8 cellular contexts compared by ENCODE assay signal in the genomic region with DNA sequence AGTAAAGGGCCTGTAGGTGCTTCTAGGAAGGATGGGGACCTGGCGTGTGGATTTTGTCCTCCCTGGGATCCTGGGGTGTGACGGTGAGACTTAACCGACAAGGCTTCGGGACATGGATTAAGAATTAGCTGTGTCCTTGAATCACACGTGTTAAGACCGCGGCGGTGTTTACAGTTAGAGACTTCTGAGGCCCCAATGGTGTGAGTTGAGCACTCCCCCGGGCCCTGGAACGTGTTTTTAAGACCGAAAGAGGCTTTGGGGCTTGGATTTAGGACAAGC. TPM values are rescaled to one million over a fixed set of nuclear protein-coding genes. Genes with fewer than 3 reads are reported as not detected.
DNase-seq lines count a peak whose midpoint lies in the region; ATAC-seq and TF ChIP-seq lines count a peak whose summit lies in the region.

No MANE protein-coding gene starts in this region.

- CTCF ChIA-PET in AG04449 (lab: Yijun Ruan, JAX) = interaction anchor here (1.0 to 2.4 kb wide), 4 partner anchors 14 to 126 kb away, joined by 3 to 6 read pairs (median 4); a partner anchor contains a TSS

- no peak for TF ChIP-seq CTCF in AG04449 (IDR thresholded peaks at IDR 0.05; ENCODE audit: insufficient read depth, low read length, missing control alignments)
- no peak for TF ChIP-seq CTCF in HFFc6 (IDR thresholded peaks at IDR 0.05)
- no peak for TF ChIP-seq CTCF in chondrocyte (IDR thresholded peaks at IDR 0.05)

- DNase-seq in AG04449 (ENCODE audit: low read depth, low spot score) = no peak
- no peak for DNase-seq in HFFc6
- no peak for DNase-seq in chondrocyte (ENCODE audit: low spot score)
- DNase-seq in SK-N-DZ (ENCODE audit: low spot score) = no peak
- no peak for DNase-seq in NCI-H2171 treated with DMSO at 0.1 percent for 48 hours (lab: John Stamatoyannopoulos, UW)
- DNase-seq in COLO668 (lab: John Stamatoyannopoulos, UW; ENCODE audit: unreplicated experiment) = no peak

- peak overlapping the region; percentile 66 for H3K9ac ChIP-seq in mucosa of stomach (ENCODE audit: low read length)

- H3K4me3 ChIP-seq in AG04449 (ENCODE audit: low read depth, low read length) (peak overlapping the region; percentile 75), mucosa of stomach (ENCODE audit: low read length) (peak overlapping the region; percentile 71)

- no peaks in the 10 kb centered on the region for H3K9me3 ChIP-seq in mucosa of stomach (ENCODE audit: control insufficient read depth, low read length)

- H3K36me3 ChIP-seq in mucosa of stomach (ENCODE audit: control insufficient read depth, insufficient read depth, low read length) = no peaks in the 10 kb centered on the region

- H3K36me3 Mint-ChIP-seq in HFFc6 (ENCODE audit: low read depth) (no peaks in the 10 kb centered on the region), chondrocyte (ENCODE audit: low read depth) (no peaks in the 10 kb centered on the region)

- H3K9me3 Mint-ChIP-seq in HFFc6 (no peaks in the 10 kb centered on the region), chondrocyte (ENCODE audit: low read depth) (no peaks in the 10 kb centered on the region)

- H3K27me3 ChIP-seq in mucosa of stomach (ENCODE audit: control insufficient read depth, insufficient read depth, low read length) = no peaks in the 10 kb centered on the region

- H3K4me1 ChIP-seq in mucosa of stomach (ENCODE audit: control insufficient read depth, insufficient read depth, low read length) = peaks cover 30% of the 10 kb centered on the region

- H3K27me3 Mint-ChIP-seq in HFFc6 (ENCODE audit: insufficient read depth) (no peaks in the 10 kb centered on the region; the same call in 1 of the 2 replicates), chondrocyte (ENCODE audit: low read depth) (no peaks in the 10 kb centered on the region)

- H3K4me3 Mint-ChIP-seq in HFFc6 = peak overlapping the region; percentile 97
- peak overlapping the region; percentile 82 for H3K4me3 Mint-ChIP-seq in chondrocyte (ENCODE audit: unreplicated experiment)

- ATAC-seq in HG02884 (IDR thresholded peaks at IDR 0.05; ENCODE audit: unreplicated experiment) = no peak

- peak overlapping the region; percentile 93 for H3K27ac Mint-ChIP-seq in HFFc6
- peak overlapping the region; percentile 84 for H3K27ac Mint-ChIP-seq in chondrocyte (ENCODE audit: unreplicated experiment)

- H3K4me1 Mint-ChIP-seq in HFFc6 (ENCODE audit: low read depth) (peaks cover 43% of the 10 kb centered on the region), chondrocyte (ENCODE audit: low read depth) (peaks cover 28% of the 10 kb centered on the region)

- POLR2A ChIA-PET in AG04449 (lab: Yijun Ruan, JAX) = interaction anchor here (0.5 kb wide), 1 partner anchor 131 kb away, joined by 4 read pairs; no protein-coding TSS in a partner anchor

RNA-seq across cellular contexts. Expression of a gene that starts 1.3 kb away (rescaled TPM):
- total RNA-seq in HFFc6 (2021; fragmentation: NEBNext Ultra II Directional; extraction: Animal tissue kit (Norgen Biotek cat#: 25700)) = 10 to 100 TPM; 11.5 to 14.9 (median 13.6) TPM
- 6.8 to 7.9 TPM (median 7.7 TPM) in 3 replicates for total RNA-seq in chondrocyte
- 3.6 and 5.5 TPM in 2 replicates for polyA plus RNA-seq in SK-N-DZ (2014; cell fraction: cytosol; rRNA removed)
- 10.8 and 19.5 TPM in 2 replicates for polyA plus RNA-seq in SK-N-DZ (2014; cell fraction: nucleus; rRNA removed)

RNA-seq across cellular contexts. Expression of a gene that starts 8.3 kb away (rescaled TPM):
- not detected for total RNA-seq in HFFc6 (2021; fragmentation: NEBNext Ultra II Directional; extraction: Animal tissue kit (Norgen Biotek cat#: 25700))
- not detected in 3 replicates for total RNA-seq in chondrocyte
- not detected in 2 replicates for polyA plus RNA-seq in SK-N-DZ (2014; cell fraction: cytosol; rRNA removed)
- polyA plus RNA-seq in SK-N-DZ (2014; cell fraction: nucleus; rRNA removed) = not detected in 2 replicates

RNA-seq across cellular contexts. Expression of a gene that starts 20.6 kb away (rescaled TPM):
- not detected for total RNA-seq in HFFc6 (2021; fragmentation: NEBNext Ultra II Directional; extraction: Animal tissue kit (Norgen Biotek cat#: 25700))
- total RNA-seq in chondrocyte = 0.27 to 0.57 TPM (median 0.28 TPM) in 3 replicates
- 0.07 and 0.25 TPM in 2 replicates for polyA plus RNA-seq in SK-N-DZ (2014; cell fraction: cytosol; rRNA removed)
- not detected in 2 replicates for polyA plus RNA-seq in SK-N-DZ (2014; cell fraction: nucleus; rRNA removed)

RNA-seq across cellular contexts. Expression of a gene that starts 42.4 kb away (rescaled TPM):
- total RNA-seq in HFFc6 (2021; fragmentation: NEBNext Ultra II Directional; extraction: Animal tissue kit (Norgen Biotek cat#: 25700)) = 100 to 1,000 TPM in 1 of 6 experiments, 10 to 100 TPM in 5; 90.6 to 101 (median 95.2) TPM
- 73.7 to 112 TPM (median 108 TPM) in 3 replicates for total RNA-seq in chondrocyte
- 50.8 and 54.2 TPM in 2 replicates for polyA plus RNA-seq in SK-N-DZ (2014; cell fraction: cytosol; rRNA removed)
- 40.2 and 48.6 TPM in 2 replicates for polyA plus RNA-seq in SK-N-DZ (2014; cell fraction: nucleus; rRNA removed)

RNA-seq across cellular contexts. Expression of a gene that starts 49.2 kb away (rescaled TPM):
- 10 to 100 TPM; 45.2 to 49.2 (median 47.2) TPM for total RNA-seq in HFFc6 (2021; fragmentation: NEBNext Ultra II Directional; extraction: Animal tissue kit (Norgen Biotek cat#: 25700))
- 36.3 to 46.7 TPM (median 39.4 TPM) in 3 replicates for total RNA-seq in chondrocyte
- polyA plus RNA-seq in SK-N-DZ (2014; cell fraction: cytosol; rRNA removed) = 149 and 153 TPM in 2 replicates
- polyA plus RNA-seq in SK-N-DZ (2014; cell fraction: nucleus; rRNA removed) = 92.8 and 117 TPM in 2 replicates
